ENCODE assay signal across 22 cellular contexts in genomic region chr10:101941871-101942270, GRCh38.
A peak's percentile ranks its signal among the peaks of the same experiment; 100 is the strongest.
DNase-seq lines count a peak whose midpoint lies in the region; ATAC-seq, FAIRE-seq and TF ChIP-seq lines count a peak whose summit lies in the region.
"Had no signal": no experiment of that assay in that cellular context is flagged by ENCODE, and none has a peak within 500 bp of the region (broad histone marks: within the 10 kb centered on the region; RNA-seq: fewer than 3 reads in every experiment).

No MANE protein-coding gene starts in this region.

- H3K9me3 Mint-ChIP-seq in effector memory CD8-positive, alpha-beta T cell, result no peaks in the 10 kb centered on the region
- H3K9me3 Mint-ChIP-seq: activated CD4-positive, alpha-beta memory T cell treated with anti-CD3 and anti-CD28 coated beads for 36 hours; activated naive CD4-positive, alpha-beta T cell treated with anti-CD3 and anti-CD28 coated beads for 36 hours; T-helper 1 cell treated with Interleukin-12 subunit alpha and Interleukin-12 subunit beta and Interleukin-4 antibody, amounts not matched to agents 30 μg/mL and 1 μg/mL, for 36 hours had no signal

- H3K36me3 ChIP-seq in left ventricle myocardium inferior, result peaks cover 2% of the 10 kb centered on the region
- no peaks in the 10 kb centered on the region for H3K36me3 ChIP-seq in bronchial epithelial cell (ENCODE audit: control insufficient read depth, insufficient read depth, low read length)
- H3K36me3 ChIP-seq: WERI-Rb-1 had no signal

- DNase-seq in left ventricle myocardium inferior (no peak), left cardiac atrium (no peak), bronchial epithelial cell (ENCODE audit: low read depth) (peak; percentile 41), foreskin fibroblast (peak; percentile 47 to 76), globus pallidus (ENCODE audit: low spot score) (no peak), mucosa of gallbladder (ENCODE audit: low spot score) (no peak), Ammon's horn (ENCODE audit: low spot score) (no peak)
- no peak for DNase-seq in effector memory CD8-positive, alpha-beta T cell
- DNase-seq: activated CD4-positive, alpha-beta memory T cell treated with anti-CD3 and anti-CD28 coated beads for 36 hours; activated naive CD4-positive, alpha-beta T cell treated with anti-CD3 and anti-CD28 coated beads for 36 hours; activated T-cell treated with anti-CD3 and anti-CD28 coated beads, Interleukin-2, amount 50 U/mL, for 1 hour; body of pancreas; CD8-positive, alpha-beta T cell; lower lobe of right lung; naive B cell; NCI-H2227 treated with DMSO at 0.1 percent for 48 hours; Right ventricle myocardium superior; WERI-Rb-1 had no signal

- H3K4me1 Mint-ChIP-seq in effector memory CD8-positive, alpha-beta T cell (ENCODE audit: low read depth in 2 of 2), result peaks cover 10% of the 10 kb centered on the region in 2 donors

- H3K4me1 ChIP-seq in left ventricle myocardium inferior, result peaks cover 61% of the 10 kb centered on the region
- H3K4me1 ChIP-seq: body of pancreas, parathyroid adenoma had no signal

- H3K27me3 Mint-ChIP-seq in effector memory CD8-positive, alpha-beta T cell, result no peaks in the 10 kb centered on the region
- H3K27me3 Mint-ChIP-seq: activated CD4-positive, alpha-beta memory T cell treated with anti-CD3 and anti-CD28 coated beads for 36 hours; naive B cell had no signal

- TF ChIP-seq CTCF in left ventricle myocardium inferior (IDR thresholded peaks at IDR 0.05; ENCODE audit: borderline replicate concordance), result no peak
- no peak for TF ChIP-seq CTCF in bronchial epithelial cell (IDR thresholded peaks at IDR 0.05; ENCODE audit: insufficient read depth, low read length, severe bottlenecking)
- TF ChIP-seq CTCF in foreskin fibroblast (IDR thresholded peaks at IDR 0.05; ENCODE audit: low read depth, low read length), result no peak

- peak overlapping the region; percentile 86 for H3K27ac ChIP-seq in left ventricle myocardium inferior (replicated peaks)
- H3K27ac ChIP-seq: body of pancreas, lower lobe of right lung, parathyroid adenoma, tibial nerve, WERI-Rb-1 had no signal

- no peak for ATAC-seq in left cardiac atrium
- no peak for ATAC-seq in effector memory CD8-positive, alpha-beta T cell (replicated peaks)
- ATAC-seq: body of pancreas; CD8-positive, alpha-beta T cell; lower lobe of right lung had no signal

- H3K27me3 ChIP-seq in left ventricle myocardium inferior (ENCODE audit: low read depth) (no peaks in the 10 kb centered on the region), bronchial epithelial cell (ENCODE audit: control insufficient read depth, insufficient read depth, low read length) (no peaks in the 10 kb centered on the region)
- H3K27me3 ChIP-seq: body of pancreas, tibial nerve had no signal

- intact Hi-C loops in left ventricle myocardium inferior (cut with micrococcal nuclease) (no loop called here), left cardiac atrium (cut with DNase I) (no loop called here)

- no peak overlapping the region for H3K4me3 Mint-ChIP-seq in effector memory CD8-positive, alpha-beta T cell
- H3K4me3 Mint-ChIP-seq: activated CD4-positive, alpha-beta memory T cell treated with anti-CD3 and anti-CD28 coated beads for 36 hours; activated naive CD4-positive, alpha-beta T cell treated with anti-CD3 and anti-CD28 coated beads for 36 hours; CD8-positive, alpha-beta T cell; T-helper 1 cell treated with Interleukin-12 subunit alpha and Interleukin-12 subunit beta and Interleukin-4 antibody, amounts not matched to agents 30 μg/mL and 1 μg/mL, for 36 hours had no signal

- H3K4me3 ChIP-seq in left ventricle myocardium inferior (no peak overlapping the region), bronchial epithelial cell (ENCODE audit: low read depth, low read length) (no peak overlapping the region), foreskin fibroblast (ENCODE audit: low read depth in 1 of 2, low read length in 2 of 2) (no peak overlapping the region)
- H3K4me3 ChIP-seq: body of pancreas, lower lobe of right lung, tibial nerve had no signal

- H3K36me3 Mint-ChIP-seq in effector memory CD8-positive, alpha-beta T cell (ENCODE audit: insufficient read depth), result peaks cover 22% of the 10 kb centered on the region

- no peak for FAIRE-seq in bronchial epithelial cell (lab: Jason Lieb, UNC)
- FAIRE-seq: frontal cortex had no signal

- H3K9me3 ChIP-seq in left ventricle myocardium inferior (replicated peaks), result no peaks in the 10 kb centered on the region
- H3K9me3 ChIP-seq: body of pancreas, lower lobe of right lung, tibial nerve had no signal

- no peak overlapping the region for H3K27ac Mint-ChIP-seq in effector memory CD8-positive, alpha-beta T cell
- H3K27ac Mint-ChIP-seq: activated CD4-positive, alpha-beta memory T cell treated with anti-CD3 and anti-CD28 coated beads for 36 hours; activated naive CD4-positive, alpha-beta T cell treated with anti-CD3 and anti-CD28 coated beads for 36 hours; CD8-positive, alpha-beta T cell; T-helper 1 cell treated with Interleukin-12 subunit alpha and Interleukin-12 subunit beta and Interleukin-4 antibody, amounts not matched to agents 30 μg/mL and 1 μg/mL, for 36 hours had no signal

Comparison
In these comparisons a context has a peak if more than half of its experiments do, and no peak if none do; other contexts are left out.
1. DNase-seq: peak in bronchial epithelial cell (single experiment) and foreskin fibroblast (2 of 2); none in left ventricle myocardium inferior (single experiment), left cardiac atrium (single experiment), globus pallidus (single experiment), mucosa of gallbladder (single experiment), effector memory CD8-positive, alpha-beta T cell (0 of 3) and Ammon's horn (single experiment).